12 cellular contexts compared by ENCODE assay signal in genomic region chr10:118730699-118731456, GRCh38. TPM values are rescaled to one million over a fixed set of nuclear protein-coding genes. Genes with fewer than 3 reads are reported as not detected.
DNase-seq lines count a peak whose midpoint lies in the region; ATAC-seq and FAIRE-seq lines count a peak whose summit lies in the region.
"Had no signal": no experiment of that assay in that cellular context is flagged by ENCODE, and none has a peak within 500 bp of the region (broad histone marks: within the 10 kb centered on the region; RNA-seq: fewer than 3 reads in every experiment).

No MANE protein-coding gene starts in this region.

- DNase-seq in GM18507 (ENCODE audit: extremely low spot score, insufficient read length, low read depth) (no peak), left colon (no peak), small intestine (peak; percentile 78), putamen (ENCODE audit: low spot score) (no peak), glomerular visceral epithelial cell (ENCODE audit: extremely low spot score) (no peak), NCI-H2227 (lab: John Stamatoyannopoulos, UW; ENCODE audit: unreplicated experiment) (no peak)
- no peak for DNase-seq in stimulated activated CD8-positive, alpha-beta memory T cell treated with anti-CD3 and anti-CD28 coated beads, Interleukin-4, amount 100 ng/mL, for 48 hours
- DNase-seq: activated CD8-positive, alpha-beta memory T cell treated with anti-CD3 and anti-CD28 coated beads, Interleukin-2, amount 10 ng/mL, durations not matched to agents 7 days and 5 days; NCI-H2171; stimulated activated naive CD8-positive, alpha-beta T cell treated with anti-CD3 and anti-CD28 coated beads, Interleukin-15, Interleukin-2, amounts not matched to agents 100 U/mL and 50 U/mL, for 24 hours had no signal

- no peaks in the 10 kb centered on the region for H3K9me3 Mint-ChIP-seq in activated T-helper 17 cell treated with anti-CD3 and anti-CD28 coated beads, Interleukin-2, amount 50 U/mL, for 72 hours

- no peak for ATAC-seq in activated T-helper 17 cell treated with anti-CD3 and anti-CD28 coated beads, Interleukin-2, amount 50 U/mL, for 72 hours (replicated peaks)
- ATAC-seq in left colon = peak; percentile 83
- ATAC-seq: stimulated activated naive CD8-positive, alpha-beta T cell treated with anti-CD3 and anti-CD28 coated beads, Interleukin-15, Interleukin-2, amounts not matched to agents 100 U/mL and 50 U/mL, for 24 hours had no signal

- peak; percentile 47 for FAIRE-seq in GM18507 (lab: Jason Lieb, UNC)
- FAIRE-seq in small intestine (lab: Jason Lieb, UNC) = no peak

- intact Hi-C loops in left colon (cut with DNase I, micrococcal nuclease) = no loop called here

- peaks cover 0 to 3% of the 10 kb centered on the region in 2 donors for H3K36me3 ChIP-seq in small intestine (ENCODE audit: control insufficient read depth in 2 of 2, insufficient read depth in 2 of 2, low read length in 2 of 2)
- H3K36me3 ChIP-seq: ascending aorta had no signal

- peak overlapping the region in 1 of 2 donors; percentile 71 for H3K27ac ChIP-seq in small intestine (ENCODE audit: low read depth in 1 of 2, low read length in 1 of 2)

- H3K4me3 ChIP-seq in small intestine (ENCODE audit: low read depth in 1 of 2, low read length in 2 of 2) = no peak overlapping the region
- H3K4me3 ChIP-seq: ascending aorta had no signal

- no peaks in the 10 kb centered on the region for H3K9me3 ChIP-seq in small intestine (ENCODE audit: control insufficient read depth, low read depth)
- H3K9me3 ChIP-seq: ascending aorta had no signal

- no peaks in the 10 kb centered on the region for H3K27me3 ChIP-seq in small intestine (ENCODE audit: control insufficient read depth in 2 of 2, insufficient read depth in 2 of 2, low read length in 2 of 2)
- H3K27me3 ChIP-seq: ascending aorta had no signal

- peak overlapping the region; percentile 48 for H3K4me3 Mint-ChIP-seq in activated T-helper 17 cell treated with anti-CD3 and anti-CD28 coated beads, Interleukin-2, amount 50 U/mL, for 72 hours
- H3K4me3 Mint-ChIP-seq: activated CD8-positive, alpha-beta memory T cell treated with anti-CD3 and anti-CD28 coated beads, Interleukin-2, amount 10 ng/mL, durations not matched to agents 7 days and 5 days had no signal

- H3K27ac Mint-ChIP-seq in activated T-helper 17 cell treated with anti-CD3 and anti-CD28 coated beads, Interleukin-2, amount 50 U/mL, for 72 hours = peak overlapping the region; percentile 6
- H3K27ac Mint-ChIP-seq: activated CD8-positive, alpha-beta memory T cell treated with anti-CD3 and anti-CD28 coated beads, Interleukin-2, amount 10 ng/mL, durations not matched to agents 7 days and 5 days had no signal

- no peaks in the 10 kb centered on the region for H3K27me3 Mint-ChIP-seq in activated T-helper 17 cell treated with anti-CD3 and anti-CD28 coated beads, Interleukin-2, amount 50 U/mL, for 72 hours
- H3K27me3 Mint-ChIP-seq: activated CD8-positive, alpha-beta memory T cell treated with anti-CD3 and anti-CD28 coated beads, Interleukin-2, amount 10 ng/mL, durations not matched to agents 7 days and 5 days had no signal

- peaks cover 47% of the 10 kb centered on the region for H3K4me1 Mint-ChIP-seq in activated T-helper 17 cell treated with anti-CD3 and anti-CD28 coated beads, Interleukin-2, amount 50 U/mL, for 72 hours

- peaks cover 10 to 20% of the 10 kb centered on the region in 2 donors for H3K4me1 ChIP-seq in small intestine (ENCODE audit: control insufficient read depth in 2 of 2, insufficient read depth in 1 of 2, low read depth in 1 of 2, low read length in 1 of 2)

- H3K36me3 Mint-ChIP-seq in activated T-helper 17 cell treated with anti-CD3 and anti-CD28 coated beads, Interleukin-2, amount 50 U/mL, for 72 hours (ENCODE audit: low read depth) = peaks cover 14% of the 10 kb centered on the region
- H3K36me3 Mint-ChIP-seq: activated CD8-positive, alpha-beta memory T cell treated with anti-CD3 and anti-CD28 coated beads, Interleukin-2, amount 10 ng/mL, durations not matched to agents 7 days and 5 days had no signal

- 14 to 47% (median 27%) methylated on average over 7 of the region's 7 CpGs for WGBS in small intestine, 3 donors

RNA-seq across cellular contexts. Expression of gene CACUL1, which starts 23.9 kb away (rescaled TPM):
- total RNA-seq in activated T-helper 17 cell treated with anti-CD3 and anti-CD28 coated beads, Interleukin-2, amount 50 U/mL, for 72 hours = 10 to 100 TPM; 25.6 to 29.2 TPM
- 10 to 100 TPM; 42.1 TPM for total RNA-seq in left colon
- polyA plus RNA-seq in small intestine = 1 to 10 TPM; 3.5 to 7.7 (median 5.8) TPM
